ENCODE assay signal across 8 cellular contexts in genomic region chr11:33722579-33723234, GRCh38. TPM values are rescaled to one million over a fixed set of nuclear protein-coding genes. Genes with fewer than 3 reads are reported as not detected.
A peak's percentile ranks its signal among the peaks of the same experiment; 100 is the strongest.
DNase-seq lines count a peak whose midpoint lies in the region; ATAC-seq lines count a peak whose summit lies in the region.

No MANE protein-coding gene starts in this region.

- intact Hi-C loops in right cardiac atrium (cut with DNase I): no loop called here

- peak overlapping the region; percentile 99 for H3K27ac ChIP-seq in right cardiac atrium (ENCODE audit: low read length)
- peak overlapping the region; percentile 6 for H3K27ac ChIP-seq in stomach smooth muscle (ENCODE audit: low read length)

- peaks cover 29% of the 10 kb centered on the region for H3K4me1 ChIP-seq in right cardiac atrium (ENCODE audit: control insufficient read depth, insufficient read depth, low read length)
- H3K4me1 ChIP-seq in stomach smooth muscle (ENCODE audit: control insufficient read depth, insufficient read depth, low read length): peaks cover 40% of the 10 kb centered on the region

- no peaks in the 10 kb centered on the region for H3K9me3 Mint-ChIP-seq in activated CD4-positive, alpha-beta memory T cell treated with anti-CD3 and anti-CD28 coated beads, Interleukin-2, amount 10 ng/mL, durations not matched to agents 7 days and 5 days

- no peaks in the 10 kb centered on the region for H3K9me3 ChIP-seq in right cardiac atrium (ENCODE audit: control insufficient read depth, low read length)
- H3K9me3 ChIP-seq in stomach smooth muscle (ENCODE audit: control insufficient read depth in 2 of 2, low read length in 2 of 2): no peaks in the 10 kb centered on the region

- no peak overlapping the region for H3K9ac ChIP-seq in stomach smooth muscle (ENCODE audit: low read length in 2 of 2)

- CTCF ChIA-PET in activated CD4-positive, alpha-beta memory T cell treated with anti-CD3 and anti-CD28 coated beads, Interleukin-2, amount 10 ng/mL, durations not matched to agents 7 days and 5 days (lab: Charles Lee): interaction anchor here (0.5 to 1.5 kb wide), 5 partner anchors 14 to 50 kb away, joined by 3 to 6 read pairs (median 3); partner anchors contain the start of gene CD59

- POLR2A ChIA-PET in activated CD4-positive, alpha-beta memory T cell treated with anti-CD3 and anti-CD28 coated beads, Interleukin-2, amount 10 ng/mL, durations not matched to agents 7 days and 5 days (lab: Charles Lee): interaction anchor here (0.9 to 3.2 kb wide), 5 partner anchors 12 to 27 kb away, joined by 3 to 26 read pairs (median 9); partner anchors contain the start of genes C11orf91 and CD59

- peak; percentile 69 for DNase-seq in activated CD4-positive, alpha-beta memory T cell treated with anti-CD3 and anti-CD28 coated beads, Interleukin-2, amount 10 ng/mL, durations not matched to agents 7 days and 5 days
- DNase-seq in right cardiac atrium (peak in 1 of 3 donors; percentile 54), COR-L47 (lab: John Stamatoyannopoulos, UW) (no peak), superior temporal gyrus (ENCODE audit: extremely low spot score) (no peak)
- DNase-seq in effector CD4-positive, alpha-beta T cell: no peak

- H3K27me3 ChIP-seq in right cardiac atrium (ENCODE audit: control insufficient read depth, insufficient read depth) (no peaks in the 10 kb centered on the region), stomach smooth muscle (ENCODE audit: control insufficient read depth in 1 of 2, insufficient read depth in 2 of 2, low read length in 2 of 2) (no peaks in the 10 kb centered on the region)

- H3K27ac Mint-ChIP-seq in activated CD4-positive, alpha-beta memory T cell treated with anti-CD3 and anti-CD28 coated beads, Interleukin-2, amount 10 ng/mL, durations not matched to agents 7 days and 5 days: peak overlapping the region; percentile 76

- H3K4me3 ChIP-seq in right cardiac atrium (ENCODE audit: low read length): no peak overlapping the region
- no peak overlapping the region for H3K4me3 ChIP-seq in stomach smooth muscle (ENCODE audit: low read length in 2 of 2)

- 66% methylated on average over 2 of the region's 2 CpGs for WGBS in right cardiac atrium

- H3K36me3 ChIP-seq in stomach smooth muscle (ENCODE audit: control insufficient read depth in 2 of 2, insufficient read depth in 2 of 2, low read length in 2 of 2): peaks cover 23% of the 10 kb centered on the region in 2 donors

- peaks cover 63% of the 10 kb centered on the region for H3K4me1 Mint-ChIP-seq in activated CD4-positive, alpha-beta memory T cell treated with anti-CD3 and anti-CD28 coated beads, Interleukin-2, amount 10 ng/mL, durations not matched to agents 7 days and 5 days

- H3K4me3 Mint-ChIP-seq in activated CD4-positive, alpha-beta memory T cell treated with anti-CD3 and anti-CD28 coated beads, Interleukin-2, amount 10 ng/mL, durations not matched to agents 7 days and 5 days: no peak overlapping the region

- peaks cover 46% of the 10 kb centered on the region for H3K36me3 Mint-ChIP-seq in activated CD4-positive, alpha-beta memory T cell treated with anti-CD3 and anti-CD28 coated beads, Interleukin-2, amount 10 ng/mL, durations not matched to agents 7 days and 5 days (ENCODE audit: low read depth)

- ATAC-seq in GM18909 (IDR thresholded peaks at IDR 0.05; ENCODE audit: poor library complexity, unreplicated experiment) (peak; percentile 81), HG02870 (IDR thresholded peaks at IDR 0.05; ENCODE audit: unreplicated experiment) (peak; percentile 96), right cardiac atrium (peak; percentile 25 to 60)

- no peaks in the 10 kb centered on the region for H3K27me3 Mint-ChIP-seq in activated CD4-positive, alpha-beta memory T cell treated with anti-CD3 and anti-CD28 coated beads, Interleukin-2, amount 10 ng/mL, durations not matched to agents 7 days and 5 days

RNA-seq across cellular contexts. Expression of gene CD59, which starts 13.5 kb away (rescaled TPM):
- 100 to 1,000 TPM; 153 to 158 TPM for total RNA-seq in activated CD4-positive, alpha-beta memory T cell treated with anti-CD3 and anti-CD28 coated beads, Interleukin-2, amount 10 ng/mL, durations not matched to agents 7 days and 5 days
- total RNA-seq in right cardiac atrium: 100 to 1,000 TPM; 619 to 780 (median 669) TPM
- 245 TPM for polyA plus RNA-seq in right cardiac atrium

RNA-seq across cellular contexts. Expression of gene C11orf91, which starts 22.1 kb away (rescaled TPM):
- not detected for total RNA-seq in activated CD4-positive, alpha-beta memory T cell treated with anti-CD3 and anti-CD28 coated beads, Interleukin-2, amount 10 ng/mL, durations not matched to agents 7 days and 5 days
- total RNA-seq in right cardiac atrium: 1 to 10 TPM in 1 of 4 donors, not detected in 3; 1.9 TPM
- not detected for polyA plus RNA-seq in right cardiac atrium

RNA-seq across cellular contexts. Expression of gene FBXO3, which starts 51.6 kb away (rescaled TPM):
- total RNA-seq in activated CD4-positive, alpha-beta memory T cell treated with anti-CD3 and anti-CD28 coated beads, Interleukin-2, amount 10 ng/mL, durations not matched to agents 7 days and 5 days: 10 to 100 TPM; 26.9 to 30.9 TPM
- total RNA-seq in right cardiac atrium: 10 to 100 TPM; 30.2 to 40.8 (median 39.2) TPM
- 27.3 TPM for polyA plus RNA-seq in right cardiac atrium

Comparison
In these comparisons a context has a peak if more than half of its experiments do, and no peak if none do; other contexts are left out.
1. ATAC-seq: peak in every context shown above with its lines; median percentile 96 in HG02870; 81 in GM18909; 42 in right cardiac atrium.